ENCODE assay signal across 21 cellular contexts in the genomic region with DNA sequence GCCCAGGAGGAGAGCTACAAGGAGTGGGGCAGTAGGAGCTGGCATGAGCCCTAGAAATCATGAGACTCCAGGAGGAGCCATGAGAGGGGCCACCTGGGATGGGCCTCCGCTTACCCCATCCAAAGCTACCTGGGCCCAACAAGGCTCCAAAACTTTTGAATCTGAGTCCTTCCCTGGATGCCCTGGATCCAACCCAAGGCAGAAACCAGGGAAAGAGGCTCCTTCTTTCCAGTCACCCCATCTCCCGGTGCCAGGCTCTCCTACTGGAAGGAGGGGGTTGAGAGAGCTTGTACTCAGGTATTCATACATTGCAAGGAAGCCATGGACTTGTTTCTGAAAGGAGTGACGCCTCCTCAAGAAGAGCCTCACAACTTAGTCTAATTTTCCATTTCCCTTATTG. TPM values are rescaled to one million over a fixed set of nuclear protein-coding genes. Genes with fewer than 3 reads are reported as not detected.
A peak's percentile ranks its signal among the peaks of the same experiment; 100 is the strongest.
DNase-seq lines count a peak whose midpoint lies in the region; ATAC-seq and TF ChIP-seq lines count a peak whose summit lies in the region.
"Had no signal": no experiment of that assay in that cellular context is flagged by ENCODE, and none has a peak within 500 bp of the region (broad histone marks: within the 10 kb centered on the region; RNA-seq: fewer than 3 reads in every experiment).

No MANE protein-coding gene starts in this region.

- DNase-seq in activated T-cell treated with anti-CD3 and anti-CD28 coated beads, Interleukin-2, amount 50 U/mL, for 4 hours, result no peak
- no peak for DNase-seq in activated T-cell treated with anti-CD3 and anti-CD28 coated beads, Interleukin-2, amount 50 U/mL, for 1 hour
- DNase-seq in Jurkat, Clone E6-1 (ENCODE audit: low read depth, low spot score), result no peak
- no peak for DNase-seq in activated naive CD8-positive, alpha-beta T cell treated with anti-CD3 and anti-CD28 coated beads, Interleukin-2, amount 10 ng/mL, durations not matched to agents 7 days and 5 days
- DNase-seq in spleen (no peak), NCI-H2227 treated with DMSO at 0.1 percent for 48 hours (lab: John Stamatoyannopoulos, UW) (no peak), heart left ventricle (no peak)
- DNase-seq: activated B cell treated with CpG ODN at 0.5 μM for 24 hours, amniotic stem cell, DMS79, dorsolateral prefrontal cortex, erythroblast, gastrocnemius medialis, kidney glomerular epithelial cell, mesenchymal stem cell, NCI-H1694 had no signal

- no peaks in the 10 kb centered on the region for H3K27me3 Mint-ChIP-seq in activated T-cell treated with anti-CD3 and anti-CD28 coated beads, Interleukin-2, amount 50 U/mL, for 4 hours (ENCODE audit: low read depth)
- no peaks in the 10 kb centered on the region for H3K27me3 Mint-ChIP-seq in activated naive CD8-positive, alpha-beta T cell treated with anti-CD3 and anti-CD28 coated beads, Interleukin-2, amount 10 ng/mL, durations not matched to agents 7 days and 5 days
- H3K27me3 Mint-ChIP-seq: activated B cell treated with CpG ODN at 0.5 μM for 24 hours had no signal

- no peaks in the 10 kb centered on the region for H3K9me3 ChIP-seq in spleen
- H3K9me3 ChIP-seq in heart left ventricle, result no peaks in the 10 kb centered on the region
- H3K9me3 ChIP-seq: gastrocnemius medialis had no signal

- intact Hi-C loops in spleen (cut with DNase I; ENCODE audit: low total_unique reads), result no loop called here
- intact Hi-C loops in heart left ventricle (cut with DNase I), result no loop called here

- H3K4me1 ChIP-seq in spleen (peaks cover 4 to 73% (median 41%) of the 10 kb centered on the region in 6 donors), heart left ventricle (peaks cover 0 to 30% (median 0%) of the 10 kb centered on the region in 12 donors)
- H3K4me1 ChIP-seq: gastrocnemius medialis had no signal

- H3K27me3 ChIP-seq in spleen (replicated peaks in 1 of 7) (peaks cover 0 to 6% (median 0%) of the 10 kb centered on the region in 7 donors), heart left ventricle (peaks cover 0 to 17% (median 0%) of the 10 kb centered on the region in 9 donors)
- H3K27me3 ChIP-seq: dorsolateral prefrontal cortex, gastrocnemius medialis had no signal

- TF ChIP-seq POLR2A in spleen (IDR thresholded peaks at IDR 0.05) (no peak), heart left ventricle (IDR thresholded peaks at IDR 0.05) (no peak)

- POLR2A ChIA-PET in activated naive CD8-positive, alpha-beta T cell treated with anti-CD3 and anti-CD28 coated beads, Interleukin-2, amount 10 ng/mL, durations not matched to agents 7 days and 5 days (lab: Charles Lee), result interaction anchor here (0.8 to 3.6 kb wide), 7 partner anchors 9 to 70 kb away, joined by 3 to 21 read pairs (median 13); partner anchors contain the start of gene SIRPG

- H3K4me3 Mint-ChIP-seq in activated T-cell treated with anti-CD3 and anti-CD28 coated beads, Interleukin-2, amount 50 U/mL, for 4 hours, result peak overlapping the region; percentile 72
- peak overlapping the region; percentile 71 for H3K4me3 Mint-ChIP-seq in activated naive CD8-positive, alpha-beta T cell treated with anti-CD3 and anti-CD28 coated beads, Interleukin-2, amount 10 ng/mL, durations not matched to agents 7 days and 5 days
- H3K4me3 Mint-ChIP-seq: activated B cell treated with CpG ODN at 0.5 μM for 24 hours had no signal

- WGBS in spleen, 5 donors, result 82 to 91% (median 87%) methylated on average over 3 of the region's 3 CpGs
- WGBS in heart left ventricle, 4 donors, result 89 to 93% (median 90%) methylated on average over 3 of the region's 3 CpGs

- H3K4me1 Mint-ChIP-seq in activated T-cell treated with anti-CD3 and anti-CD28 coated beads, Interleukin-2, amount 50 U/mL, for 4 hours (ENCODE audit: low read depth), result peaks cover 90% of the 10 kb centered on the region
- H3K4me1 Mint-ChIP-seq in activated naive CD8-positive, alpha-beta T cell treated with anti-CD3 and anti-CD28 coated beads, Interleukin-2, amount 10 ng/mL, durations not matched to agents 7 days and 5 days, result peaks cover 78% of the 10 kb centered on the region

- H3K36me3 ChIP-seq in spleen, result no peaks in the 10 kb centered on the region
- no peaks in the 10 kb centered on the region for H3K36me3 ChIP-seq in heart left ventricle
- H3K36me3 ChIP-seq: gastrocnemius medialis had no signal

- H3K27ac ChIP-seq in spleen, result peak overlapping the region in 6 of 8 donors; percentile 2 to 82 (median 56)
- H3K27ac ChIP-seq in heart left ventricle, result peak overlapping the region in 1 of 12 donors; percentile 75
- H3K27ac ChIP-seq: dorsolateral prefrontal cortex, gastrocnemius medialis had no signal

- ATAC-seq in activated T-cell treated with anti-CD3 and anti-CD28 coated beads, Interleukin-2, amount 50 U/mL, for 4 hours, result peak; percentile 1 to 19
- ATAC-seq in activated naive CD8-positive, alpha-beta T cell treated with anti-CD3 and anti-CD28 coated beads, Interleukin-2, amount 10 ng/mL, durations not matched to agents 7 days and 5 days (ENCODE audit: low read depth), result no peak
- ATAC-seq in GM19397 (IDR thresholded peaks at IDR 0.05; ENCODE audit: unreplicated experiment) (no peak), heart left ventricle (no peak)
- ATAC-seq: gastrocnemius medialis had no signal

- H3K9me3 Mint-ChIP-seq in activated T-cell treated with anti-CD3 and anti-CD28 coated beads, Interleukin-2, amount 50 U/mL, for 4 hours, result peaks cover 8% of the 10 kb centered on the region
- no peaks in the 10 kb centered on the region for H3K9me3 Mint-ChIP-seq in activated naive CD8-positive, alpha-beta T cell treated with anti-CD3 and anti-CD28 coated beads, Interleukin-2, amount 10 ng/mL, durations not matched to agents 7 days and 5 days
- H3K9me3 Mint-ChIP-seq: activated B cell treated with CpG ODN at 0.5 μM for 24 hours had no signal

- no peak for TF ChIP-seq CTCF in spleen (IDR thresholded peaks at IDR 0.05 in 8 of 11, conservative IDR thresholded peaks at IDR 0.05 in 3 of 11)
- no peak for TF ChIP-seq CTCF in heart left ventricle (IDR thresholded peaks at IDR 0.05)

- H3K27ac Mint-ChIP-seq in activated naive CD8-positive, alpha-beta T cell treated with anti-CD3 and anti-CD28 coated beads, Interleukin-2, amount 10 ng/mL, durations not matched to agents 7 days and 5 days, result peak overlapping the region; percentile 73
- H3K27ac Mint-ChIP-seq: activated B cell treated with CpG ODN at 0.5 μM for 24 hours had no signal

- peaks cover 6% of the 10 kb centered on the region for H3K36me3 Mint-ChIP-seq in activated T-cell treated with anti-CD3 and anti-CD28 coated beads, Interleukin-2, amount 50 U/mL, for 4 hours (ENCODE audit: insufficient read depth)
- peaks cover 38% of the 10 kb centered on the region for H3K36me3 Mint-ChIP-seq in activated naive CD8-positive, alpha-beta T cell treated with anti-CD3 and anti-CD28 coated beads, Interleukin-2, amount 10 ng/mL, durations not matched to agents 7 days and 5 days

- H3K4me3 ChIP-seq in Jurkat, Clone E6-1 (ENCODE audit: low read length), result peak overlapping the region; percentile 25
- H3K4me3 ChIP-seq in spleen (peak overlapping the region in 1 of 8 donors; percentile 27), heart left ventricle (no peak overlapping the region)
- H3K4me3 ChIP-seq: dorsolateral prefrontal cortex, gastrocnemius medialis, smooth muscle cell had no signal

RNA-seq across cellular contexts. Expression of gene SIRPG, which starts 7.8 kb away (rescaled TPM):
- 10 to 100 TPM; 11.6 to 13.3 (median 12.0) TPM for total RNA-seq in activated T-cell treated with anti-CD3 and anti-CD28 coated beads, Interleukin-2, amount 50 U/mL, for 4 hours
- 46.1 TPM for polyA plus RNA-seq in Jurkat, Clone E6-1 (2012; ENCODE audit: insufficient read depth, insufficient read length)
- total RNA-seq in activated naive CD8-positive, alpha-beta T cell treated with anti-CD3 and anti-CD28 coated beads, Interleukin-2, amount 10 ng/mL, durations not matched to agents 7 days and 5 days, result 100 to 1,000 TPM in 1 of 2 experiments, 10 to 100 TPM in 1; 98.7 to 100 TPM
- 10 to 100 TPM in 3 of 7 donors, 1 to 10 TPM in 4; 5.1 to 13.2 (median 8.9) TPM for total RNA-seq in spleen
- polyA plus RNA-seq in spleen, result 10 to 100 TPM in 1 of 3 donors, 1 to 10 TPM in 2; 5.2 to 13.6 (median 9.0) TPM
- 1 to 10 TPM in 1 of 9 donors, under 1 TPM in 1, not detected in 7; 0.54 to 2.3 TPM for total RNA-seq in heart left ventricle
- not detected for polyA plus RNA-seq in heart left ventricle
- total RNA-seq: activated B cell treated with CpG ODN at 0.5 μM for 24 hours, gastrocnemius medialis, pulmonary artery endothelial cell, smooth muscle cell, temporal lobe had no signal
- polyA plus RNA-seq: neural cell, smooth muscle cell had no signal

RNA-seq across cellular contexts. Expression of gene SIRPB1, which starts 45.5 kb away (rescaled TPM):
- under 1 TPM; 0.34 to 0.78 (median 0.73) TPM for total RNA-seq in activated T-cell treated with anti-CD3 and anti-CD28 coated beads, Interleukin-2, amount 50 U/mL, for 4 hours
- polyA plus RNA-seq in Jurkat, Clone E6-1 (2012; ENCODE audit: insufficient read depth, insufficient read length), result 3.8 TPM
- total RNA-seq in activated naive CD8-positive, alpha-beta T cell treated with anti-CD3 and anti-CD28 coated beads, Interleukin-2, amount 10 ng/mL, durations not matched to agents 7 days and 5 days, result 1 to 10 TPM; 6.5 to 9.6 TPM
- 10 to 100 TPM; 15.0 to 89.5 (median 50.9) TPM for total RNA-seq in spleen
- polyA plus RNA-seq in spleen, result 10 to 100 TPM in 1 of 3 donors, 1 to 10 TPM in 2; 1.4 to 18.8 (median 5.5) TPM
- 10 to 100 TPM in 1 of 9 donors, 1 to 10 TPM in 6, under 1 TPM in 2; 0.19 to 14.0 (median 2.1) TPM for total RNA-seq in heart left ventricle
- under 1 TPM; 0.34 to 0.35 TPM for polyA plus RNA-seq in heart left ventricle
- total RNA-seq: temporal lobe had no signal

Comparison
In these comparisons a context has a peak if more than half of its experiments do, and no peak if none do; other contexts are left out.
1. ATAC-seq: peak in activated T-cell treated with anti-CD3 and anti-CD28 coated beads, Interleukin-2, amount 50 U/mL, for 4 hours (2 of 2); none in activated naive CD8-positive, alpha-beta T cell treated with anti-CD3 and anti-CD28 coated beads, Interleukin-2, amount 10 ng/mL, durations not matched to agents 7 days and 5 days (single experiment), GM19397 (single experiment) and heart left ventricle (0 of 4).
2. RNA of gene SIRPG, which starts 7.8 kb away (total RNA-seq): 98.7 to 100 TPM in activated naive CD8-positive, alpha-beta T cell treated with anti-CD3 and anti-CD28 coated beads, Interleukin-2, amount 10 ng/mL, durations not matched to agents 7 days and 5 days; 11.6 to 13.3 TPM in activated T-cell treated with anti-CD3 and anti-CD28 coated beads, Interleukin-2, amount 50 U/mL, for 4 hours, 5.1 to 13.2 TPM in spleen and 0.54 to 2.3 TPM in heart left ventricle; every median in the first group is over 4 times any median in the second.